18 cellular contexts compared by ENCODE assay signal in the genomic region with DNA sequence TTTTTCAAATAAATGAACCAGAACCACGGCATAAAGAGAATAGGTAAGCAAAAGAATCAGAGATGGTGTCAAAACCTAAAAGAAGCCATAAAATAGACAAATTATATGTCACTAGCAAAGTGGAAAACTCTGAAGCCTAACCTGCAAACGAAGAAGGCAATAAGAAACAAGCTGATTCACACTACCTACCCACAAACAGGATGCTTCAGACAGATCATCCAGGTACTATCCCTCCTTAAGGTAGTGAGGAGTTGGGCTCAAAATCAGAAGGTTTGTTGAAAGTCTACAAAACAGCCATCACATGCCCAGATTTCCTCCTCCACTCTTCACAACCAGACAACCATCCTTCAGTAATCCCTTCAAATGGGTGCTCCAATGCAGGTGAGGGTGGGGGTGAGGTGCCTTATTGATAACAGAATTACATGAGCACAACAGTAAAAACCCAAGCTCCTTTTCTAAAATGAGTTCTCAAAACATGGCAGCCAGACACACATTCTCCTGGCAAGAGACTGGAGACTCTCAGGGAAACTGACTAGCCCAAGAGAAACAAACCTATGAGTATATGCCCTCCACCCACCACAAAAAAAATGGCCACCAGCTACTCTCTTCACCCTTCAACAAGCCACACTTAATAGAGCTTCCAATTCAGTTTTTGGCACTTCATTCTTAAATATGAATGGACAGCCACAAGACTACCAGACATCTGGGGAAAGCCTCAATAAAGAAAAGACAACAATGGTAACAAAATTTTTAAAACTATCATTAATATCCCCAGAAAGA. TPM values are rescaled to one million over a fixed set of nuclear protein-coding genes. Genes with fewer than 3 reads are reported as not detected.
A peak's percentile ranks its signal among the peaks of the same experiment; 100 is the strongest.
DNase-seq lines count a peak whose midpoint lies in the region; ATAC-seq and TF ChIP-seq lines count a peak whose summit lies in the region.
"Had no signal": no experiment of that assay in that cellular context is flagged by ENCODE, and none has a peak within 500 bp of the region (broad histone marks: within the 10 kb centered on the region; RNA-seq: fewer than 3 reads in every experiment).

No MANE protein-coding gene starts in this region.

- POLR2A ChIA-PET in WTC11 (lab: Charles Lee): interaction anchor here (0.7 kb wide), 1 partner anchor 773 kb away, joined by 3 read pairs; no protein-coding TSS in a partner anchor

- H3K27ac ChIP-seq in heart left ventricle: peak overlapping the region in 1 of 12 donors; percentile 2
- H3K27ac ChIP-seq: brain microvascular endothelial cell, right atrium auricular region, SJCRH30 had no signal

- DNase-seq in activated naive CD4-positive, alpha-beta T cell treated with anti-CD3 and anti-CD28 coated beads for 36 hours: peak; percentile 12
- DNase-seq in activated naive CD4-positive, alpha-beta T cell (lab: John Stamatoyannopoulos, UW): no peak
- DNase-seq in WTC11 (ENCODE audit: low spot score) (no peak), epithelial cell of esophagus (ENCODE audit: low read depth) (peak; percentile 29), heart left ventricle (no peak)
- no peak for DNase-seq in stimulated activated naive B cell treated with anti-CD40 and anti-IgM and Interleukin-4, amounts not matched to agents 10 μg/mL and 1 μg/mL and 100 μg/mL, for 72 hours
- DNase-seq: activated CD8-positive, alpha-beta memory T cell treated with anti-CD3 and anti-CD28 coated beads, Interleukin-2, amount 10 ng/mL, durations not matched to agents 7 days and 5 days; brain microvascular endothelial cell; CD8-positive, alpha-beta memory T cell; DMS79 treated with DMSO at 0.1 percent for 48 hours; midbrain; NCI-H1048; NCI-H2081 treated with DMSO at 0.1 percent for 48 hours; NCI-H524 treated with DMSO at 0.1 percent for 48 hours; SJCRH30 had no signal

- intact Hi-C loops in activated naive CD4-positive, alpha-beta T cell treated with anti-CD3 and anti-CD28 coated beads for 36 hours (cut with micrococcal nuclease): loop anchor here (1.0 kb wide), 1 partner anchor 11 kb away; no protein-coding TSS in a partner anchor
- intact Hi-C loops in heart left ventricle (cut with DNase I): no loop called here

- H3K27ac Mint-ChIP-seq in activated naive CD4-positive, alpha-beta T cell treated with anti-CD3 and anti-CD28 coated beads for 36 hours: peak overlapping the region; percentile 47
- H3K27ac Mint-ChIP-seq in WTC11: peak overlapping the region; percentile 73; the same call in 1 of the 2 replicates
- H3K27ac Mint-ChIP-seq in stimulated activated naive B cell treated with anti-CD40 and anti-IgM and Interleukin-4, amounts not matched to agents 10 μg/mL and 1 μg/mL and 100 μg/mL, for 72 hours: peak overlapping the region; percentile 33
- H3K27ac Mint-ChIP-seq: activated CD8-positive, alpha-beta memory T cell treated with anti-CD3 and anti-CD28 coated beads, Interleukin-2, amount 10 ng/mL, durations not matched to agents 7 days and 5 days had no signal

- peaks cover 0 to 14% (median 0%) of the 10 kb centered on the region in 12 donors for H3K9me3 ChIP-seq in heart left ventricle
- H3K9me3 ChIP-seq: right atrium auricular region, SJCRH30 had no signal

- H3K4me3 ChIP-seq in epithelial cell of esophagus (ENCODE audit: low read length) (no peak overlapping the region), heart left ventricle (no peak overlapping the region)
- H3K4me3 ChIP-seq: right atrium auricular region, SJCRH30 had no signal

- WGBS in heart left ventricle, 4 donors: 91 to 95% (median 93%) methylated on average over 2 of the region's 2 CpGs

- H3K4me1 ChIP-seq in heart left ventricle: peaks cover 0 to 49% (median 33%) of the 10 kb centered on the region in 12 donors

- no peaks in the 10 kb centered on the region for H3K27me3 ChIP-seq in heart left ventricle
- H3K27me3 ChIP-seq: brain microvascular endothelial cell, right atrium auricular region, SJCRH30 had no signal

- H3K27me3 Mint-ChIP-seq in activated naive CD4-positive, alpha-beta T cell treated with anti-CD3 and anti-CD28 coated beads for 36 hours (ENCODE audit: low read depth): no peaks in the 10 kb centered on the region
- H3K27me3 Mint-ChIP-seq in WTC11 (ENCODE audit: low read depth): no peaks in the 10 kb centered on the region
- no peaks in the 10 kb centered on the region for H3K27me3 Mint-ChIP-seq in stimulated activated naive B cell treated with anti-CD40 and anti-IgM and Interleukin-4, amounts not matched to agents 10 μg/mL and 1 μg/mL and 100 μg/mL, for 72 hours
- H3K27me3 Mint-ChIP-seq: activated CD8-positive, alpha-beta memory T cell treated with anti-CD3 and anti-CD28 coated beads, Interleukin-2, amount 10 ng/mL, durations not matched to agents 7 days and 5 days; CD8-positive, alpha-beta memory T cell had no signal

- H3K36me3 ChIP-seq in heart left ventricle: no peaks in the 10 kb centered on the region
- H3K36me3 ChIP-seq: brain microvascular endothelial cell, right atrium auricular region had no signal

- no peak overlapping the region for H3K4me3 Mint-ChIP-seq in activated naive CD4-positive, alpha-beta T cell treated with anti-CD3 and anti-CD28 coated beads for 36 hours
- H3K4me3 Mint-ChIP-seq in WTC11: no peak overlapping the region
- no peak overlapping the region for H3K4me3 Mint-ChIP-seq in stimulated activated naive B cell treated with anti-CD40 and anti-IgM and Interleukin-4, amounts not matched to agents 10 μg/mL and 1 μg/mL and 100 μg/mL, for 72 hours
- H3K4me3 Mint-ChIP-seq: activated CD8-positive, alpha-beta memory T cell treated with anti-CD3 and anti-CD28 coated beads, Interleukin-2, amount 10 ng/mL, durations not matched to agents 7 days and 5 days; CD8-positive, alpha-beta memory T cell had no signal

- no peak for ATAC-seq in WTC11
- no peak for ATAC-seq in stimulated activated naive B cell treated with anti-CD40 and anti-IgM and Interleukin-4, amounts not matched to agents 10 μg/mL and 1 μg/mL and 100 μg/mL, for 72 hours (replicated peaks)
- no peak for ATAC-seq in HG03378 (IDR thresholded peaks at IDR 0.05; ENCODE audit: unreplicated experiment)
- no peak for ATAC-seq in heart left ventricle
- no peak for ATAC-seq in HG03521 (IDR thresholded peaks at IDR 0.05; ENCODE audit: unreplicated experiment)
- ATAC-seq: activated CD8-positive, alpha-beta memory T cell treated with anti-CD3 and anti-CD28 coated beads, Interleukin-2, amount 10 ng/mL, durations not matched to agents 7 days and 5 days had no signal

- TF ChIP-seq CTCF in WTC11 (IDR thresholded peaks at IDR 0.05): no peak
- TF ChIP-seq CTCF in epithelial cell of esophagus (IDR thresholded peaks at IDR 0.05; ENCODE audit: insufficient read depth, low read depth, low read length, missing control alignments): no peak
- TF ChIP-seq CTCF in heart left ventricle (IDR thresholded peaks at IDR 0.05): no peak

- H3K36me3 Mint-ChIP-seq in activated naive CD4-positive, alpha-beta T cell treated with anti-CD3 and anti-CD28 coated beads for 36 hours (ENCODE audit: low read depth): peaks cover 14% of the 10 kb centered on the region
- no peaks in the 10 kb centered on the region for H3K36me3 Mint-ChIP-seq in WTC11
- H3K36me3 Mint-ChIP-seq in stimulated activated naive B cell treated with anti-CD40 and anti-IgM and Interleukin-4, amounts not matched to agents 10 μg/mL and 1 μg/mL and 100 μg/mL, for 72 hours: peaks cover 18 to 53% of the 10 kb centered on the region in 2 donors

- CTCF ChIA-PET in activated naive CD4-positive, alpha-beta T cell treated with anti-CD3 and anti-CD28 coated beads for 36 hours (lab: Charles Lee): interaction anchor here (0.7 to 1.0 kb wide), 2 partner anchors 124 to 202 kb away, joined by 3 read pairs; no protein-coding TSS in a partner anchor
- CTCF ChIA-PET in WTC11 (lab: Charles Lee): no interaction called here

- peaks cover 5% of the 10 kb centered on the region for H3K9me3 Mint-ChIP-seq in activated naive CD4-positive, alpha-beta T cell treated with anti-CD3 and anti-CD28 coated beads for 36 hours
- H3K9me3 Mint-ChIP-seq in WTC11: peaks cover 5% of the 10 kb centered on the region
- peaks cover 0 to 6% of the 10 kb centered on the region in 2 donors for H3K9me3 Mint-ChIP-seq in stimulated activated naive B cell treated with anti-CD40 and anti-IgM and Interleukin-4, amounts not matched to agents 10 μg/mL and 1 μg/mL and 100 μg/mL, for 72 hours
- H3K9me3 Mint-ChIP-seq: CD8-positive, alpha-beta memory T cell had no signal

- no peak for TF ChIP-seq POLR2A in heart left ventricle (IDR thresholded peaks at IDR 0.05)

- H3K4me1 Mint-ChIP-seq in activated naive CD4-positive, alpha-beta T cell treated with anti-CD3 and anti-CD28 coated beads for 36 hours (ENCODE audit: low read depth): peaks cover 78% of the 10 kb centered on the region
- H3K4me1 Mint-ChIP-seq in WTC11: peaks cover 57% of the 10 kb centered on the region
- peaks cover 36 to 65% of the 10 kb centered on the region in 2 donors for H3K4me1 Mint-ChIP-seq in stimulated activated naive B cell treated with anti-CD40 and anti-IgM and Interleukin-4, amounts not matched to agents 10 μg/mL and 1 μg/mL and 100 μg/mL, for 72 hours

TF ChIP-seq in WTC11, 78 proteins besides CTCF, POLR2A, EP300 and RAD21 (continues in another document):
- TF ChIP-seq MXD4 (CRISPR knock-in tag; IDR thresholded peaks at IDR 0.05; ENCODE audit: borderline replicate concordance) (no peak), MYBL2 (CRISPR knock-in tag; IDR thresholded peaks at IDR 0.05) (no peak)

RNA-seq across cellular contexts. Expression of a gene that starts 6.4 kb away (rescaled TPM):
- total RNA-seq in activated naive CD4-positive, alpha-beta T cell treated with anti-CD3 and anti-CD28 coated beads for 36 hours: 10 to 100 TPM; 45.6 to 45.8 TPM
- 53.8 to 58.8 TPM (median 58.2 TPM) in 3 replicates for total RNA-seq in WTC11 (2021)
- total RNA-seq in heart left ventricle: 100 to 1,000 TPM in 3 of 9 donors, 10 to 100 TPM in 6; 34.1 to 127 (median 72.6) TPM
- 10 to 100 TPM; 13.5 to 28.1 TPM for polyA plus RNA-seq in heart left ventricle

RNA-seq across cellular contexts. Expression of a gene that starts 55.8 kb away (rescaled TPM):
- 10 to 100 TPM; 20.4 to 21.1 TPM for total RNA-seq in activated naive CD4-positive, alpha-beta T cell treated with anti-CD3 and anti-CD28 coated beads for 36 hours
- total RNA-seq in WTC11 (2021): 1.8 to 2.1 TPM (median 1.9 TPM) in 3 replicates
- 10 to 100 TPM in 8 of 9 donors, 1 to 10 TPM in 1; 8.5 to 73.0 (median 15.1) TPM for total RNA-seq in heart left ventricle
- polyA plus RNA-seq in heart left ventricle: 1 to 10 TPM; 8.2 to 8.8 TPM

RNA-seq across cellular contexts. Expression of a gene that starts 55.8 kb away (rescaled TPM):
- 10 to 100 TPM; 22.3 to 24.5 TPM for total RNA-seq in activated naive CD4-positive, alpha-beta T cell treated with anti-CD3 and anti-CD28 coated beads for 36 hours
- total RNA-seq in WTC11 (2021) (4.4 to 4.9 TPM (median 4.6 TPM) in 3 replicates), heart left ventricle (10 to 100 TPM; 10.2 to 78.2 (median 13.4) TPM)
- 1 to 10 TPM; 4.8 to 5.7 TPM for polyA plus RNA-seq in heart left ventricle

Comparison
In these comparisons a context has a peak if more than half of its experiments do, and no peak if none do; other contexts are left out.
1. DNase-seq: peak in activated naive CD4-positive, alpha-beta T cell treated with anti-CD3 and anti-CD28 coated beads for 36 hours (single experiment) and epithelial cell of esophagus (single experiment); none in activated naive CD4-positive, alpha-beta T cell (0 of 4), WTC11 (single experiment), stimulated activated naive B cell treated with anti-CD40 and anti-IgM and Interleukin-4, amounts not matched to agents 10 μg/mL and 1 μg/mL and 100 μg/mL, for 72 hours (single experiment) and heart left ventricle (0 of 5).
2. Peak in every context shown above with its lines, with median percentiles within 50 percentile points of each other: H3K27ac Mint-ChIP-seq.